11 cellular contexts compared by ENCODE assay signal in genomic region chr11:88701816-88702215, GRCh38.
"Had no signal": no experiment of that assay in that cellular context is flagged by ENCODE, and none has a peak within 500 bp of the region (broad histone marks: within the 10 kb centered on the region; RNA-seq: fewer than 3 reads in every experiment).

No MANE protein-coding gene starts in this region.

- H3K9ac ChIP-seq: GM23248 had no signal

- DNase-seq: GM23248, GOT3, H7, H9, HCEC 1CT, HFFc6 had no signal

- H3K4me3 ChIP-seq: GM23248, GM23338, HAP-1 had no signal

- H2AFZ ChIP-seq: GM23248, GM23338 had no signal

- ATAC-seq: GM23338, HCT116 had no signal

- H3K27ac ChIP-seq: GM23248 had no signal

- H3K4me2 ChIP-seq: GM23338 had no signal

- H3K9me3 ChIP-seq: HAP-1 had no signal

- FAIRE-seq: H1, H54 had no signal

- H3K36me3 ChIP-seq: HAP-1 had no signal

- H3K4me1 ChIP-seq: HAP-1 had no signal
